ENCODE assay signal across 9 cellular contexts in the genomic region with DNA sequence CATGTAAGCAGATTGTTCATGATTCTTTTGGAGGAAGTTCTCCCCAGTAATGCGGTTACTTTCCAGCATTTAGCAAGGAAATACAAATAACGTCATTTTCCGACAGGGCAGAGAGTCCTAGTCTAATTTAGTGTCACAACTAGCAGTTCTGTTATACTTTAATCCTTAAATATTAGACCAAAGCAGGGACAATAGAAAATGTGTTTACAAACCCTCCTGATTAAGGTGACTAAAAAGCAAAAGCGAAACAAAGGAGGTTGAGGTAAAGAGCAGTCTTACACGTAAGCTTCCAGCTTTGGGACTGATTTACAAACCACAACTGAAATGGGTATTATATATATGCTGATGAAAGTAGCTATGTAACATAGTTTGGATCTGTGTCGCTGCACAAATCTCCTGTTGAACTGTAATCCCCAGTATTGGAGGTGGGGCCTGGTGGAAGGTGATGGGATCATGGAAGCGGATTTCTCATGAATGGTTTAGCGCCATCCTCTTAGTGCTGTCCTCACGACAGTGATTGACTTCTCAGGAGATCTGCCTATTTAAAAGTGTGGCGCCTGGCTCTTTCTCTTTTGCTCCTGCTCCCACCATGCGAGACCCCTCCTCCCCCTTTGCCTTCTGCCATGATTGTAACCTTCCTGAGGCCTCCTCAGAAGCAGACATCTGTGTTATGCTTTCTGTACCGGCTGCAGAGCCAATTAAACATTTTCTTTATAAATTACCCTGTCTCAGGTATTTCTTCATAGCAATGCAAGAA.
DNase-seq lines count a peak whose midpoint lies in the region; ATAC-seq, FAIRE-seq and TF ChIP-seq lines count a peak whose summit lies in the region.
"Had no signal": no experiment of that assay in that cellular context is flagged by ENCODE, and none has a peak within 500 bp of the region (broad histone marks: within the 10 kb centered on the region; RNA-seq: fewer than 3 reads in every experiment).

No MANE protein-coding gene starts in this region.

- no TSS peak for BruUV-seq in endothelial cell of umbilical vein (replicated peaks; lab: Mats Ljungman, UMichigan)

- no peak for TF ChIP-seq CTCF in endothelial cell of umbilical vein (IDR thresholded peaks at IDR 0.05; ENCODE audit: extremely low read depth in 1 of 2, insufficient read depth in 1 of 2, low read depth in 1 of 2, low read length in 2 of 2)

- no peak for TF ChIP-seq POLR2A in endothelial cell of umbilical vein (IDR thresholded peaks at IDR 0.05; ENCODE audit: low read depth, low read length)

- no peak for FAIRE-seq in endothelial cell of umbilical vein (lab: Jason Lieb, UNC)

- H3K4me2 ChIP-seq in endothelial cell of umbilical vein (ENCODE audit: insufficient read depth, low read length) = peak overlapping the region; percentile 30

- no peaks in the 10 kb centered on the region for H3K9me1 ChIP-seq in endothelial cell of umbilical vein (replicated peaks; ENCODE audit: control insufficient read depth, extremely low read depth, insufficient read depth, low read length)

- H3K4me3 ChIP-seq in endothelial cell of umbilical vein (replicated peaks in 1 of 3; ENCODE audit: insufficient read depth in 1 of 3, low read depth in 1 of 3, low read length in 3 of 3) = no peak overlapping the region
- H3K4me3 ChIP-seq: SJSA1 had no signal

- H3K79me2 ChIP-seq in endothelial cell of umbilical vein (ENCODE audit: control insufficient read depth, insufficient read depth, low read length) = no peaks in the 10 kb centered on the region

- peak; percentile 27 for DNase-seq in GF-D8 (lab: John Stamatoyannopoulos, UW)
- no peak for DNase-seq in endothelial cell of umbilical vein (ENCODE audit: low read depth, low spot score)
- DNase-seq in NCI-H2171 treated with DMSO at 0.1 percent for 48 hours (lab: John Stamatoyannopoulos, UW) = no peak
- no peak for DNase-seq in stimulated activated CD4-positive, alpha-beta T cell treated with anti-CD3 and anti-CD28 coated beads, Interleukin-1b, Interleukin-23, amount 100 ng/mL, for 48 hours
- no peak for DNase-seq in NCI-H1105 (lab: John Stamatoyannopoulos, UW)
- DNase-seq in islet precursor cell = no peak

- no peaks in the 10 kb centered on the region for H3K9me3 ChIP-seq in endothelial cell of umbilical vein (replicated peaks; ENCODE audit: control insufficient read depth, insufficient read depth, low read length)
- H3K9me3 ChIP-seq: SJSA1 had no signal

- POLR2A ChIA-PET in endothelial cell of umbilical vein (lab: Charles Lee) = no interaction called here

- H4K20me1 ChIP-seq in endothelial cell of umbilical vein (replicated peaks; ENCODE audit: control insufficient read depth, extremely low read depth, insufficient read depth, low read length) = no peaks in the 10 kb centered on the region

- peak; percentile 84 for ATAC-seq in GM19452 (IDR thresholded peaks at IDR 0.05; ENCODE audit: unreplicated experiment)
- peak; percentile 85 for ATAC-seq in HG03342 (IDR thresholded peaks at IDR 0.05; ENCODE audit: unreplicated experiment)

- H3K27ac ChIP-seq in endothelial cell of umbilical vein (ENCODE audit: insufficient read depth, low read depth, low read length) = no peak overlapping the region
- H3K27ac ChIP-seq: SJSA1 had no signal

- no peak overlapping the region for H2AFZ ChIP-seq in endothelial cell of umbilical vein (ENCODE audit: low read depth, low read length)

- peaks cover 5% of the 10 kb centered on the region for H3K4me1 ChIP-seq in endothelial cell of umbilical vein (ENCODE audit: control insufficient read depth, extremely low read depth, insufficient read depth, low read length)

- no peaks in the 10 kb centered on the region for H3K36me3 ChIP-seq in endothelial cell of umbilical vein (ENCODE audit: control insufficient read depth in 2 of 2, extremely low read depth in 1 of 2, insufficient read depth in 2 of 2, low read length in 2 of 2)
- H3K36me3 ChIP-seq: SJSA1 had no signal

- dilution Hi-C loops in endothelial cell of umbilical vein (cut with MboI; ENCODE audit: extremely low pct_ligation_motif_present, low sequenced_read_pairs) = no loop called here

- no peak overlapping the region for H3K9ac ChIP-seq in endothelial cell of umbilical vein (replicated peaks; ENCODE audit: extremely low read depth, insufficient read depth, low read length)

- no peaks in the 10 kb centered on the region for H3K27me3 ChIP-seq in endothelial cell of umbilical vein (ENCODE audit: control insufficient read depth in 2 of 2, insufficient read depth in 2 of 2, low read length in 2 of 2)
- H3K27me3 ChIP-seq: SJSA1 had no signal

- intact Hi-C loops in endothelial cell of umbilical vein (cut with micrococcal nuclease) = no loop called here

- CTCF ChIA-PET in endothelial cell of umbilical vein (lab: Charles Lee) = no interaction called here

TF ChIP-seq in endothelial cell of umbilical vein, 7 proteins besides CTCF, POLR2A, EP300 and RAD21:
- TF ChIP-seq JUN (IDR thresholded peaks at IDR 0.05; ENCODE audit: borderline replicate concordance, insufficient read depth, insufficient read length, low read depth) (no peak), GATA2 (IDR thresholded peaks at IDR 0.05; ENCODE audit: insufficient read depth, insufficient read length, low read depth, low read length) (no peak), MYC (IDR thresholded peaks at IDR 0.05; ENCODE audit: low read depth, low read length) (no peak), FOS (IDR thresholded peaks at IDR 0.05; ENCODE audit: borderline replicate concordance, insufficient read depth, low read length) (no peak), POLR2AphosphoS5 (IDR thresholded peaks at IDR 0.05; ENCODE audit: insufficient read depth, low read depth, low read length) (no peak), EZH2 (IDR thresholded peaks at IDR 0.05; ENCODE audit: borderline replicate concordance, low read depth, low read length, severe bottlenecking) (no peak)
- TF ChIP-seq, protein P1, sequence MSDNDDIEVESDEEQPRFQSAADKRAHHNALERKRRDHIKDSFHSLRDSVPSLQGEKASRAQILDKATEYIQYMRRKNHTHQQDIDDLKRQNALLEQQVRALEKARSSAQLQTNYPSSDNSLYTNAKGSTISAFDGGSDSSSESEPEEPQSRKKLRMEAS (IDR thresholded peaks at IDR 0.05; ENCODE audit: insufficient read depth, insufficient read length) = no peak
